Comparison of ENCODE assay signal across 15 cellular contexts in genomic region chr10:125114761-125115391, GRCh38. TPM values are rescaled to one million over a fixed set of nuclear protein-coding genes. Genes with fewer than 3 reads are reported as not detected.
A peak's percentile ranks its signal among the peaks of the same experiment; 100 is the strongest.
DNase-seq lines count a peak whose midpoint lies in the region; TF ChIP-seq lines count a peak whose summit lies in the region.
"Had no signal": no experiment of that assay in that cellular context is flagged by ENCODE, and none has a peak within 500 bp of the region (broad histone marks: within the 10 kb centered on the region; RNA-seq: fewer than 3 reads in every experiment).

No MANE protein-coding gene starts in this region.

- H3F3A ChIP-seq in neural progenitor cell (ENCODE audit: low read depth) = no peaks in the 10 kb centered on the region

- H3K4me1 Mint-ChIP-seq in chondrocyte (ENCODE audit: low read depth) = peaks cover 70% of the 10 kb centered on the region
- peaks cover 23% of the 10 kb centered on the region for H3K4me1 Mint-ChIP-seq in neural progenitor cell

- H3K27ac Mint-ChIP-seq in chondrocyte (ENCODE audit: unreplicated experiment) (peak overlapping the region; percentile 57), neural progenitor cell (peak overlapping the region; percentile 57)
- H3K27ac Mint-ChIP-seq: activated naive CD4-positive, alpha-beta T cell treated with anti-CD3 and anti-CD28 coated beads, Interleukin-2, amount 50 U/mL, for 72 hours; naive thymus-derived CD8-positive, alpha-beta T cell had no signal

- H3K36me3 ChIP-seq in cardiac muscle cell (peaks cover 5% of the 10 kb centered on the region), right atrium auricular region (peaks cover 5% of the 10 kb centered on the region), neural progenitor cell (no peaks in the 10 kb centered on the region), uterus (no peaks in the 10 kb centered on the region)

- H3K9me3 ChIP-seq in cardiac muscle cell (ENCODE audit: low read depth) = no peaks in the 10 kb centered on the region
- no peaks in the 10 kb centered on the region for H3K9me3 ChIP-seq in right atrium auricular region
- H3K9me3 ChIP-seq in neural progenitor cell (ENCODE audit: low read depth) = no peaks in the 10 kb centered on the region
- no peaks in the 10 kb centered on the region for H3K9me3 ChIP-seq in uterus
- H3K9me3 ChIP-seq: SJSA1 had no signal

- no peak for TF ChIP-seq POLR2A in uterus (IDR thresholded peaks at IDR 0.05)

- H3K4me3 Mint-ChIP-seq in chondrocyte (ENCODE audit: unreplicated experiment) = no peak overlapping the region
- no peak overlapping the region for H3K4me3 Mint-ChIP-seq in neural progenitor cell
- H3K4me3 Mint-ChIP-seq: naive thymus-derived CD8-positive, alpha-beta T cell had no signal

- peaks cover 29% of the 10 kb centered on the region for H3K4me1 ChIP-seq in cardiac muscle cell (ENCODE audit: low read depth)
- peaks cover 0 to 66% of the 10 kb centered on the region in 2 donors for H3K4me1 ChIP-seq in right atrium auricular region
- H3K4me1 ChIP-seq in neural progenitor cell = no peaks in the 10 kb centered on the region
- peaks cover 4 to 17% of the 10 kb centered on the region in 2 donors for H3K4me1 ChIP-seq in uterus
- H3K4me1 ChIP-seq: SJSA1 had no signal

- no peak overlapping the region for H3K4me3 ChIP-seq in cardiac muscle cell
- no peak overlapping the region for H3K4me3 ChIP-seq in right atrium auricular region
- H3K4me3 ChIP-seq in neural progenitor cell = no peak overlapping the region
- H3K4me3 ChIP-seq in uterus = no peak overlapping the region
- H3K4me3 ChIP-seq: SJSA1 had no signal

- H3K36me3 Mint-ChIP-seq in chondrocyte (ENCODE audit: low read depth) (peaks cover under 1% of the 10 kb centered on the region), neural progenitor cell (peaks cover 32% of the 10 kb centered on the region)
- H3K36me3 Mint-ChIP-seq: activated naive CD4-positive, alpha-beta T cell treated with anti-CD3 and anti-CD28 coated beads, Interleukin-2, amount 50 U/mL, for 72 hours; naive thymus-derived CD8-positive, alpha-beta T cell had no signal

- no peak overlapping the region for H2AFZ ChIP-seq in neural progenitor cell (replicated peaks)

- H3K9ac ChIP-seq in neural progenitor cell = no peak overlapping the region

- H3K27me3 Mint-ChIP-seq in chondrocyte (ENCODE audit: low read depth) (no peaks in the 10 kb centered on the region), neural progenitor cell (ENCODE audit: insufficient read depth, low read depth) (peaks cover 7% of the 10 kb centered on the region)
- H3K27me3 Mint-ChIP-seq: naive thymus-derived CD8-positive, alpha-beta T cell had no signal

- peaks cover 100% of the 10 kb centered on the region for H3K79me2 ChIP-seq in neural progenitor cell (ENCODE audit: low read depth)

- H3K27me3 ChIP-seq in cardiac muscle cell = no peaks in the 10 kb centered on the region
- H3K27me3 ChIP-seq in right atrium auricular region = no peaks in the 10 kb centered on the region
- no peaks in the 10 kb centered on the region for H3K27me3 ChIP-seq in neural progenitor cell
- no peaks in the 10 kb centered on the region for H3K27me3 ChIP-seq in uterus
- H3K27me3 ChIP-seq: SJSA1 had no signal

- intact Hi-C loops in uterus (cut with DNase I; ENCODE audit: low total_unique reads) = no loop called here

- DNase-seq in cardiac muscle cell (ENCODE audit: low read depth in 1 of 2, low spot score in 1 of 2) (peak in 1 of 2 donors; percentile 62), right atrium auricular region (ENCODE audit: low spot score) (no peak), chondrocyte (ENCODE audit: low spot score) (no peak), neural progenitor cell (ENCODE audit: low spot score) (no peak), uterus (no peak), SIG-M5 treated with dmso at 0.1 percent for 504 hours (lab: John Stamatoyannopoulos, UW; ENCODE audit: unreplicated experiment) (no peak), ACHN (no peak), GDM1 (lab: John Stamatoyannopoulos, UW) (no peak)
- DNase-seq: DND-41; NCI-H187; NCI-H446; stimulated activated CD4-positive, alpha-beta T cell treated with anti-CD3 and anti-CD28 coated beads, Interleukin-2, amount 100 ng/mL, for 48 hours had no signal

- peaks cover 96% of the 10 kb centered on the region for H4K20me1 ChIP-seq in neural progenitor cell (ENCODE audit: low read depth)

- H3K9me3 Mint-ChIP-seq in chondrocyte (ENCODE audit: low read depth) (no peaks in the 10 kb centered on the region), neural progenitor cell (peaks cover 2% of the 10 kb centered on the region)
- H3K9me3 Mint-ChIP-seq: activated naive CD4-positive, alpha-beta T cell treated with anti-CD3 and anti-CD28 coated beads, Interleukin-2, amount 50 U/mL, for 72 hours; naive thymus-derived CD8-positive, alpha-beta T cell had no signal

- in situ Hi-C loops in ACHN (cut with HindIII; ENCODE audit: low pct_ligation_motif_present, low pct_unique_long_range_greater_than_20kb, low sequenced_read_pairs) = no loop called here

- H3K27ac ChIP-seq in cardiac muscle cell = peak overlapping the region; percentile 84
- H3K27ac ChIP-seq in right atrium auricular region = peak overlapping the region in 1 of 2 donors; percentile 58
- no peak overlapping the region for H3K27ac ChIP-seq in neural progenitor cell
- peak overlapping the region; percentile 6 to 58 for H3K27ac ChIP-seq in uterus
- H3K27ac ChIP-seq: SJSA1 had no signal

- TF ChIP-seq CTCF in cardiac muscle cell (IDR thresholded peaks at IDR 0.05; ENCODE audit: low read depth, low read length) (no peak), right atrium auricular region (IDR thresholded peaks at IDR 0.05) (no peak), chondrocyte (IDR thresholded peaks at IDR 0.05) (no peak), neural progenitor cell (IDR thresholded peaks at IDR 0.05) (no peak), uterus (IDR thresholded peaks at IDR 0.05) (no peak)

- no peak overlapping the region for H3K4me2 ChIP-seq in neural progenitor cell

RNA-seq across cellular contexts. Expression of gene CTBP2, which starts 45.5 kb away (rescaled TPM):
- 67.4 and 88.3 TPM in 2 replicates for total RNA-seq in cardiac muscle cell
- polyA plus RNA-seq in cardiac muscle cell = 67.8 and 74.5 TPM in 2 replicates
- 10 to 100 TPM; 26.0 to 36.0 TPM for total RNA-seq in right atrium auricular region
- 62.6 to 90.6 TPM (median 86.4 TPM) in 3 replicates for total RNA-seq in chondrocyte
- 55.2 and 97.6 TPM in 2 replicates for total RNA-seq in neural progenitor cell (ENCODE audit: low replicate concordance)
- total RNA-seq in uterus = 100 to 1,000 TPM in 1 of 4 donors, 10 to 100 TPM in 3; 65.9 to 129 (median 71.2) TPM
